In the genomic region with DNA sequence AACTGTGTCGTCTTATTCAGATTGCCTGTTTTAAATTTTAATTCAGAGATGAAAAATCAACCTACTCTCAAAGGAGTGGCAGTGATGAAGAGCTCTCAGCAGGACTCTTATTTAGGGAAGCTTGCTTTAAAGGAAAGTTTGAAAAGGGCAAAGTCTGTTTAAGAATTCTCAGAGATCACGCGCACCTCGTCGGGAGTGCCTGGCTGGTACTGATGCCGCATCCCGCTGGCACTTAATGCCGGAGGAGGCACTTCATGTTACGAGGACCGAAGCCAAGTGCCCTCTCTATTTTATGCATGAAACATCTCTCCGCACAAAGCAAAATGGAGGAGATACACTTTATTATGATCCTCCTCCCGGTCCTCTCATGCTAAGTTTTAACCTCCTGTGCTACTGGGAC, we compare ENCODE assay signal across 37 cellular contexts.
"Had no signal": no experiment of that assay in that cellular context is flagged by ENCODE, and none has a peak within 500 bp of the region (broad histone marks: within the 10 kb centered on the region; RNA-seq: fewer than 3 reads in every experiment).

No MANE protein-coding gene starts in this region.

- H3K4me1 ChIP-seq: Peyer's patch, SJSA1 had no signal

- H3K9me3 Mint-ChIP-seq: activated B cell treated with CpG ODN at 0.5 μM for 24 hours; activated CD4-positive, alpha-beta T cell treated with anti-CD3 and anti-CD28 coated beads, Interleukin-2, amount 10 ng/mL, durations not matched to agents 24 days and 14 days; activated CD8-positive, alpha-beta T cell treated with anti-CD3 and anti-CD28 coated beads for 36 hours; activated naive CD8-positive, alpha-beta T cell treated with anti-CD3 and anti-CD28 coated beads for 36 hours; activated T-helper 17 cell treated with anti-CD3 and anti-CD28 coated beads, Interleukin-2, amount 50 U/mL, for 72 hours; central memory CD8-positive, alpha-beta T cell had no signal

- DNase-seq: activated B cell treated with CpG ODN at 0.5 μM for 24 hours; activated CD4-positive, alpha-beta T cell treated with anti-CD3 and anti-CD28 coated beads for 1 hour; activated CD4-positive, alpha-beta T cell treated with anti-CD3 and anti-CD28 coated beads, Interleukin-2, amount 10 ng/mL, durations not matched to agents 24 days and 14 days; activated CD4-positive, alpha-beta T cell treated with anti-CD3 and anti-CD28 coated beads, Interleukin-2, amount 50 U/mL, for 4 hours; activated CD8-positive, alpha-beta T cell treated with anti-CD3 and anti-CD28 coated beads for 36 hours; activated effector memory CD4-positive, alpha-beta T cell treated with anti-CD3 and anti-CD28 coated beads, Interleukin-2, amount 50 U/mL, for 16 hours; activated naive CD4-positive, alpha-beta T cell; activated naive CD4-positive, alpha-beta T cell treated with anti-CD3 and anti-CD28 coated beads, Interleukin-2, amount 50 U/mL, for 16 hours; activated naive CD8-positive, alpha-beta T cell treated with anti-CD3 and anti-CD28 coated beads for 36 hours; activated T-cell treated with anti-CD3 and anti-CD28 coated beads, Interleukin-2, amount 50 U/mL, for 1 hour; activated T-cell treated with anti-CD3 and anti-CD28 coated beads, Interleukin-2, amount 50 U/mL, for 72 hours; amniotic stem cell; aorta; brain microvascular endothelial cell; NCI-H1105 treated with DMSO at 0.1 percent for 48 hours; NCI-H1436; NCI-H1694; NCI-H1930; NCI-H2081 treated with DMSO at 0.1 percent for 48 hours; NCI-H2171; NCI-H446 treated with DMSO at 0.1 percent for 48 hours; NCI-H526; NCI-H748 treated with DMSO at 0.1 percent for 48 hours; NK-92 treated with Interleukin-12 subunit alpha and Interleukin-12 subunit beta, amount 100 ng/mL, for 24 hours; PC-3; Peyer's patch; RPMI8226; SHP77 treated with DMSO at 0.1 percent for 48 hours; SK-N-SH; T-helper 1 cell; T-helper 2 cell; T-helper 9 cell had no signal

- H3K4me2 ChIP-seq: KMS-11, SK-N-SH had no signal

- ATAC-seq: activated CD8-positive, alpha-beta T cell treated with anti-CD3 and anti-CD28 coated beads for 36 hours; activated T-cell treated with anti-CD3 and anti-CD28 coated beads, Interleukin-2, amount 50 U/mL, for 72 hours; activated T-helper 17 cell treated with anti-CD3 and anti-CD28 coated beads, Interleukin-2, amount 50 U/mL, for 72 hours; PC-3 had no signal

- H3K4me3 Mint-ChIP-seq: activated B cell treated with CpG ODN at 0.5 μM for 24 hours; activated CD4-positive, alpha-beta T cell treated with anti-CD3 and anti-CD28 coated beads, Interleukin-2, amount 10 ng/mL, durations not matched to agents 24 days and 14 days; activated CD8-positive, alpha-beta T cell treated with anti-CD3 and anti-CD28 coated beads for 36 hours; activated naive CD8-positive, alpha-beta T cell treated with anti-CD3 and anti-CD28 coated beads for 36 hours; activated T-cell treated with anti-CD3 and anti-CD28 coated beads, Interleukin-2, amount 50 U/mL, for 72 hours; activated T-helper 17 cell treated with anti-CD3 and anti-CD28 coated beads, Interleukin-2, amount 50 U/mL, for 72 hours; central memory CD8-positive, alpha-beta T cell had no signal

- H3K4me1 Mint-ChIP-seq: activated B cell treated with CpG ODN at 0.5 μM for 24 hours; activated CD4-positive, alpha-beta T cell treated with anti-CD3 and anti-CD28 coated beads, Interleukin-2, amount 10 ng/mL, durations not matched to agents 24 days and 14 days; activated naive CD8-positive, alpha-beta T cell treated with anti-CD3 and anti-CD28 coated beads for 36 hours; activated T-helper 17 cell treated with anti-CD3 and anti-CD28 coated beads, Interleukin-2, amount 50 U/mL, for 72 hours; central memory CD8-positive, alpha-beta T cell had no signal

- H3K36me3 Mint-ChIP-seq: activated naive CD8-positive, alpha-beta T cell treated with anti-CD3 and anti-CD28 coated beads for 36 hours had no signal

- H3K4me3 ChIP-seq: Peyer's patch, SJSA1 had no signal

- H3K36me3 ChIP-seq: brain microvascular endothelial cell, Peyer's patch had no signal

- H3K9ac ChIP-seq: KMS-11, SK-N-SH had no signal

- H3K27ac ChIP-seq: brain microvascular endothelial cell, KMS-11, Peyer's patch, SJSA1, VCaP had no signal

- H3K27me3 Mint-ChIP-seq: activated B cell treated with CpG ODN at 0.5 μM for 24 hours; activated CD4-positive, alpha-beta T cell treated with anti-CD3 and anti-CD28 coated beads, Interleukin-2, amount 10 ng/mL, durations not matched to agents 24 days and 14 days; central memory CD8-positive, alpha-beta T cell had no signal

- H3K9me3 ChIP-seq: Peyer's patch, SJSA1, SK-N-SH had no signal

- H3K27ac Mint-ChIP-seq: activated B cell treated with CpG ODN at 0.5 μM for 24 hours; activated CD4-positive, alpha-beta T cell treated with anti-CD3 and anti-CD28 coated beads, Interleukin-2, amount 10 ng/mL, durations not matched to agents 24 days and 14 days; activated CD8-positive, alpha-beta T cell treated with anti-CD3 and anti-CD28 coated beads for 36 hours; activated naive CD8-positive, alpha-beta T cell treated with anti-CD3 and anti-CD28 coated beads for 36 hours; activated T-cell treated with anti-CD3 and anti-CD28 coated beads, Interleukin-2, amount 50 U/mL, for 72 hours; activated T-helper 17 cell treated with anti-CD3 and anti-CD28 coated beads, Interleukin-2, amount 50 U/mL, for 72 hours had no signal

- H3K27me3 ChIP-seq: brain microvascular endothelial cell, Peyer's patch, SJSA1 had no signal
